ENCODE assay signal across 2 cellular contexts in genomic region chr14:81269100-81269978, GRCh38.
TF ChIP-seq lines count a peak whose summit lies in the region.

No MANE protein-coding gene starts in this region.

TF ChIP-seq in GM23338, 12 proteins besides CTCF, POLR2A, EP300 and RAD21:
- no peak for TF ChIP-seq ETS1 (IDR thresholded peaks at IDR 0.05)

TF ChIP-seq in HepG2, 621 proteins besides CTCF, POLR2A, EP300 and RAD21:
- TF ChIP-seq STAG1 (CRISPR knock-in tag; IDR thresholded peaks at IDR 0.05) (peak; percentile 90), ZNF546 (CRISPR knock-in tag; conservative IDR thresholded peaks at IDR 0.05) (no peak), ZNF614 (CRISPR knock-in tag; IDR thresholded peaks at IDR 0.05; ENCODE audit: borderline replicate concordance) (0 out of 2 replicates have a peak, but pooled peaks have one; percentile 20), KLF16 (CRISPR knock-in tag; IDR thresholded peaks at IDR 0.05) (0 out of 4 replicates have a peak, but pooled peaks of 1 of the 2 experiments have one; percentile 19), SMC3 (IDR thresholded peaks at IDR 0.05; ENCODE audit: low read length) (peak; percentile 94), TEAD3 (CRISPR knock-in tag; optimal IDR thresholded peaks at IDR 0.05; ENCODE audit: borderline replicate concordance) (peak; percentile 11), PPARG (CRISPR knock-in tag; conservative IDR thresholded peaks at IDR 0.05) (0 out of 2 replicates have a peak, but pooled peaks have one; percentile 14), RXRB (CRISPR knock-in tag; IDR thresholded peaks at IDR 0.05; ENCODE audit: borderline replicate concordance) (peak; percentile 27; the same call in 1 of the 2 replicates), FOSL2 (CRISPR knock-in tag; IDR thresholded peaks at IDR 0.05) (0 out of 2 replicates have a peak, but pooled peaks have one; percentile 13), THAP11 (CRISPR knock-in tag; IDR thresholded peaks at IDR 0.05) (0 out of 2 replicates have a peak, but pooled peaks have one; percentile 24), ZNF501 (CRISPR knock-in tag; IDR thresholded peaks at IDR 0.05) (no peak), ZBTB21 (CRISPR knock-in tag; IDR thresholded peaks at IDR 0.05) (peak; percentile 19; the same call in 1 of the 2 replicates), SAP130 (CRISPR knock-in tag; IDR thresholded peaks at IDR 0.05; ENCODE audit: low read depth) (0 out of 2 replicates have a peak, but pooled peaks have one; percentile 23)
- TF ChIP-seq, protein P1, sequence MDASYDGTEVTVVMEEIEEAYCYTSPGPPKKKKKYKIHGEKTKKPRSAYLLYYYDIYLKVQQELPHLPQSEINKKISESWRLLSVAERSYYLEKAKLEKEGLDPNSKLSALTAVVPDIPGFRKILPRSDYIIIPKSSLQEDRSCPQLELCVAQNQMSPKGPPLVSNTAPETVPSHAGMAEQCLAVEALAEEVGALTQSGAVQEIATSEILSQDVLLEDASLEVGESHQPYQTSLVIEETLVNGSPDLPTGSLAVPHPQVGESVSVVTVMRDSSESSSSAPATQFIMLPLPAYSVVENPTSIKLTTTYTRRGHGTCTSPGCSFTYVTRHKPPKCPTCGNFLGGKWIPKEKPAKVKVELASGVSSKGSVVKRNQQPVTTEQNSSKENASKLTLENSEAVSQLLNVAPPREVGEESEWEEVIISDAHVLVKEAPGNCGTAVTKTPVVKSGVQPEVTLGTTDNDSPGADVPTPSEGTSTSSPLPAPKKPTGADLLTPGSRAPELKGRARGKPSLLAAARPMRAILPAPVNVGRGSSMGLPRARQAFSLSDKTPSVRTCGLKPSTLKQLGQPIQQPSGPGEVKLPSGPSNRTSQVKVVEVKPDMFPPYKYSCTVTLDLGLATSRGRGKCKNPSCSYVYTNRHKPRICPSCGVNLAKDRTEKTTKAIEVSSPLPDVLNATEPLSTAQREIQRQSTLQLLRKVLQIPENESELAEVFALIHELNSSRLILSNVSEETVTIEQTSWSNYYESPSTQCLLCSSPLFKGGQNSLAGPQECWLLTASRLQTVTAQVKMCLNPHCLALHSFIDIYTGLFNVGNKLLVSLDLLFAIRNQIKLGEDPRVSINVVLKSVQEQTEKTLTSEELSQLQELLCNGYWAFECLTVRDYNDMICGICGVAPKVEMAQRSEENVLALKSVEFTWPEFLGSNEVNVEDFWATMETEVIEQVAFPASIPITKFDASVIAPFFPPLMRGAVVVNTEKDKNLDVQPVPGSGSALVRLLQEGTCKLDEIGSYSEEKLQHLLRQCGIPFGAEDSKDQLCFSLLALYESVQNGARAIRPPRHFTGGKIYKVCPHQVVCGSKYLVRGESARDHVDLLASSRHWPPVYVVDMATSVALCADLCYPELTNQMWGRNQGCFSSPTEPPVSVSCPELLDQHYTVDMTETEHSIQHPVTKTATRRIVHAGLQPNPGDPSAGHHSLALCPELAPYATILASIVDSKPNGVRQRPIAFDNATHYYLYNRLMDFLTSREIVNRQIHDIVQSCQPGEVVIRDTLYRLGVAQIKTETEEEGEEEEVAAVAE (CRISPR knock-in tag; IDR thresholded peaks at IDR 0.05; ENCODE audit: borderline replicate concordance): no peak
- TF ChIP-seq, protein P2, sequence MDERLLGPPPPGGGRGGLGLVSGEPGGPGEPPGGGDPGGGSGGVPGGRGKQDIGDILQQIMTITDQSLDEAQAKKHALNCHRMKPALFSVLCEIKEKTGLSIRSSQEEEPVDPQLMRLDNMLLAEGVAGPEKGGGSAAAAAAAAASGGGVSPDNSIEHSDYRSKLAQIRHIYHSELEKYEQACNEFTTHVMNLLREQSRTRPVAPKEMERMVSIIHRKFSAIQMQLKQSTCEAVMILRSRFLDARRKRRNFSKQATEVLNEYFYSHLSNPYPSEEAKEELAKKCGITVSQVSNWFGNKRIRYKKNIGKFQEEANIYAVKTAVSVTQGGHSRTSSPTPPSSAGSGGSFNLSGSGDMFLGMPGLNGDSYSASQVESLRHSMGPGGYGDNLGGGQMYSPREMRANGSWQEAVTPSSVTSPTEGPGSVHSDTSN (CRISPR knock-in tag; IDR thresholded peaks at IDR 0.05): no peak
